ENCODE assay signal across 25 cellular contexts in genomic region chr11:69455969-69456368, GRCh38. TPM values are rescaled to one million over a fixed set of nuclear protein-coding genes. Genes with fewer than 3 reads are reported as not detected.
"Had no signal": no experiment of that assay in that cellular context is flagged by ENCODE, and none has a peak within 500 bp of the region (broad histone marks: within the 10 kb centered on the region; RNA-seq: fewer than 3 reads in every experiment).

No MANE protein-coding gene starts in this region.

- DNase-seq: activated CD4-positive, alpha-beta T cell treated with anti-CD3 and anti-CD28 coated beads for 48 hours; activated CD4-positive, alpha-beta T cell treated with anti-CD3 and anti-CD28 coated beads, Interleukin-2, amount 50 U/mL, for 48 hours; activated CD4-positive, CD25-positive, alpha-beta regulatory T cell treated with anti-CD3 and anti-CD28 coated beads, Interleukin-2, amount 50 U/mL, for 72 hours; activated CD8-positive, alpha-beta memory T cell treated with anti-CD3 and anti-CD28 coated beads, Interleukin-2, amount 10 ng/mL, durations not matched to agents 7 days and 5 days; activated effector memory CD4-positive, alpha-beta T cell treated with Interleukin-2 at 50 U/mL for 16 hours; activated naive CD4-positive, alpha-beta T cell; activated T-cell treated with anti-CD3 and anti-CD28 coated beads, Interleukin-2, amount 50 U/mL, for 24 hours; body of pancreas; KG1; NCI-H1105; NCI-H1436; NCI-H1694 treated with DMSO at 0.1 percent for 48 hours; NCI-H2029 treated with DMSO at 0.1 percent for 48 hours; NCI-H345; NCI-H510A; NCI-H526 treated with DMSO at 0.1 percent for 48 hours; NCI-H82; SHP77 treated with DMSO at 0.1 percent for 48 hours had no signal

- H3K27ac ChIP-seq: ascending aorta, body of pancreas, RWPE1 had no signal

- H3K36me3 Mint-ChIP-seq: activated naive CD4-positive, alpha-beta T cell treated with anti-CD3 and anti-CD28 coated beads, Interleukin-2, amount 50 U/mL, for 24 hours had no signal

- H3K4me3 ChIP-seq: ascending aorta, body of pancreas had no signal

- ATAC-seq: activated CD8-positive, alpha-beta memory T cell treated with anti-CD3 and anti-CD28 coated beads, Interleukin-2, amount 10 ng/mL, durations not matched to agents 7 days and 5 days; body of pancreas had no signal

- H3K36me3 ChIP-seq: ascending aorta had no signal

- H3K27me3 ChIP-seq: ascending aorta, body of pancreas had no signal

- H3K4me1 Mint-ChIP-seq: activated CD8-positive, alpha-beta memory T cell treated with anti-CD3 and anti-CD28 coated beads, Interleukin-2, amount 10 ng/mL, durations not matched to agents 7 days and 5 days; activated naive CD4-positive, alpha-beta T cell treated with anti-CD3 and anti-CD28 coated beads, Interleukin-2, amount 50 U/mL, for 24 hours had no signal

- H3K4me1 ChIP-seq: ascending aorta, body of pancreas had no signal

- H3K4me3 Mint-ChIP-seq: activated CD8-positive, alpha-beta memory T cell treated with anti-CD3 and anti-CD28 coated beads, Interleukin-2, amount 10 ng/mL, durations not matched to agents 7 days and 5 days; activated naive CD4-positive, alpha-beta T cell treated with anti-CD3 and anti-CD28 coated beads, Interleukin-2, amount 50 U/mL, for 24 hours; activated T-cell treated with anti-CD3 and anti-CD28 coated beads, Interleukin-2, amount 50 U/mL, for 24 hours; activated T-helper 1 cell treated with anti-CD3 and anti-CD28 coated beads, Interleukin-12 subunit alpha, Interleukin-12 subunit beta, Interleukin-2, Interleukin-4 antibody, amounts not matched to agents 30 ng/mL and 10 ng/mL and 1 ng/mL, durations not matched to agents 14 hours and 24 hours and 36 hours; T-helper 1 cell treated with Interleukin-12 subunit alpha and Interleukin-12 subunit beta and Interleukin-4 antibody, amounts not matched to agents 30 μg/mL and 1 μg/mL, for 36 hours had no signal

- H3K27ac Mint-ChIP-seq: activated CD8-positive, alpha-beta memory T cell treated with anti-CD3 and anti-CD28 coated beads, Interleukin-2, amount 10 ng/mL, durations not matched to agents 7 days and 5 days; activated naive CD4-positive, alpha-beta T cell treated with anti-CD3 and anti-CD28 coated beads, Interleukin-2, amount 50 U/mL, for 24 hours; activated T-cell treated with anti-CD3 and anti-CD28 coated beads, Interleukin-2, amount 50 U/mL, for 24 hours; activated T-helper 1 cell treated with anti-CD3 and anti-CD28 coated beads, Interleukin-12 subunit alpha, Interleukin-12 subunit beta, Interleukin-2, Interleukin-4 antibody, amounts not matched to agents 30 ng/mL and 10 ng/mL and 1 ng/mL, durations not matched to agents 14 hours and 24 hours and 36 hours; T-helper 1 cell treated with Interleukin-12 subunit alpha and Interleukin-12 subunit beta and Interleukin-4 antibody, amounts not matched to agents 30 μg/mL and 1 μg/mL, for 36 hours had no signal

RNA-seq across cellular contexts. Expression of gene LINC01488, which starts 25.5 kb away (rescaled TPM):
- total RNA-seq: activated CD8-positive, alpha-beta memory T cell treated with anti-CD3 and anti-CD28 coated beads, Interleukin-2, amount 10 ng/mL, durations not matched to agents 7 days and 5 days; activated T-helper 1 cell treated with anti-CD3 and anti-CD28 coated beads, Interleukin-12 subunit alpha, Interleukin-12 subunit beta, Interleukin-2, Interleukin-4 antibody, amounts not matched to agents 30 ng/mL and 10 ng/mL and 1 ng/mL, durations not matched to agents 14 hours and 24 hours and 36 hours; ascending aorta; body of pancreas; MCF 10A; OCI-LY7 had no signal
